In genomic region chr1:175514309-175515001, GRCh38 we compare ENCODE assay signal across 9 cellular contexts.
DNase-seq lines count a peak whose midpoint lies in the region; ATAC-seq, FAIRE-seq and TF ChIP-seq lines count a peak whose summit lies in the region.
"Had no signal": no experiment of that assay in that cellular context is flagged by ENCODE, and none has a peak within 500 bp of the region (broad histone marks: within the 10 kb centered on the region; RNA-seq: fewer than 3 reads in every experiment).

No MANE protein-coding gene starts in this region.

- peak overlapping the region in 1 of 2 experiments; percentile 99; a peak in 2 of 4 replicates for H3K27ac ChIP-seq in SK-N-SH (ENCODE audit: low read depth in 2 of 2, low read length in 1 of 2)
- H3K27ac ChIP-seq in esophagus muscularis mucosa (replicated peaks in 1 of 4): no peak overlapping the region

- H3K9ac ChIP-seq in SK-N-SH: no peak overlapping the region

- H3K4me1 ChIP-seq in SK-N-SH (ENCODE audit: control insufficient read depth in 1 of 2, insufficient read depth in 2 of 2, low read depth in 1 of 2, low read length in 1 of 2) (peaks cover 0 to 41% of the 10 kb centered on the region in 2 experiments; a peak in 2 of 4 replicates), esophagus muscularis mucosa (peaks cover 0 to 10% (median 0%) of the 10 kb centered on the region in 4 donors)

- no peaks in the 10 kb centered on the region for H3K9me3 ChIP-seq in SK-N-SH
- no peaks in the 10 kb centered on the region for H3K9me3 ChIP-seq in esophagus muscularis mucosa

- peak; percentile 8 for DNase-seq in AG10803 (ENCODE audit: low read depth)
- peak; percentile 69 for DNase-seq in SK-N-SH
- peak; percentile 31 for DNase-seq in iris pigment epithelial cell (ENCODE audit: low read depth)
- DNase-seq in D721Med (ENCODE audit: insufficient read length, low spot score): no peak
- no peak for DNase-seq in esophagus muscularis mucosa (ENCODE audit: extremely low spot score)

- H3K9me2 ChIP-seq in SK-N-SH: no peaks in the 10 kb centered on the region

- H3K79me2 ChIP-seq in SK-N-SH (ENCODE audit: insufficient read depth): no peaks in the 10 kb centered on the region

- peak; percentile 69 for ATAC-seq in GM21390 (IDR thresholded peaks at IDR 0.05; ENCODE audit: unreplicated experiment)
- ATAC-seq in GM18520 (IDR thresholded peaks at IDR 0.05; ENCODE audit: unreplicated experiment): no peak
- no peak for ATAC-seq in GM21526 (IDR thresholded peaks at IDR 0.05; ENCODE audit: low FRiP score, unreplicated experiment)
- ATAC-seq: K562 had no signal

- peak in 1 of 2 experiments; percentile 90; a peak in 1 of 4 replicates for TF ChIP-seq EP300 in SK-N-SH (IDR thresholded peaks at IDR 0.05; ENCODE audit: borderline replicate concordance in 1 of 2, low read depth in 1 of 2, low read length in 1 of 2)
- no peak for TF ChIP-seq EP300 in esophagus muscularis mucosa (IDR thresholded peaks at IDR 0.05)

- CTCF ChIA-PET in SK-N-SH (lab: Yijun Ruan, JAX): interaction anchor here (0.6 to 3.2 kb wide), 11 partner anchors 13 to 560 kb away, joined by 3 to 13 read pairs (median 3); partner anchors contain the start of gene TNR

- intact Hi-C loops in esophagus muscularis mucosa (cut with DNase I): no loop called here

- FAIRE-seq in D721Med (lab: Jason Lieb, UNC): no peak
- FAIRE-seq: K562 had no signal

- H4K20me1 ChIP-seq in SK-N-SH (ENCODE audit: insufficient read depth): no peaks in the 10 kb centered on the region

- H2AFZ ChIP-seq in SK-N-SH (ENCODE audit: low read depth): no peak overlapping the region

- H3K27me3 ChIP-seq in SK-N-SH (ENCODE audit: insufficient read depth): no peaks in the 10 kb centered on the region
- H3K27me3 ChIP-seq in esophagus muscularis mucosa: peaks cover 0 to 10% (median 0%) of the 10 kb centered on the region in 4 donors

- TF ChIP-seq RAD21 in SK-N-SH (IDR thresholded peaks at IDR 0.05; ENCODE audit: low read length): peak; percentile 38; the same call in 1 of the 2 replicates

- H3K4me3 ChIP-seq in AG10803 (ENCODE audit: low read length) (no peak overlapping the region), SK-N-SH (ENCODE audit: low read depth in 2 of 2, low read length in 1 of 2) (no peak overlapping the region), esophagus muscularis mucosa (no peak overlapping the region)
- H3K4me3 ChIP-seq: K562 had no signal

- POLR2A ChIA-PET in SK-N-SH (lab: Yijun Ruan, JAX): interaction anchor here (0.9 to 1.7 kb wide), 3 partner anchors 12 to 220 kb away, joined by 3 to 6 read pairs (median 4); no protein-coding TSS in a partner anchor

- H3K36me3 ChIP-seq in SK-N-SH (replicated peaks in 1 of 2; ENCODE audit: control insufficient read depth in 1 of 2, insufficient read depth in 2 of 2, low read length in 1 of 2) (no peaks in the 10 kb centered on the region), esophagus muscularis mucosa (no peaks in the 10 kb centered on the region)

- no peak overlapping the region for H3K4me2 ChIP-seq in SK-N-SH

- 1% methylated on average over 9 of the region's 9 CpGs for WGBS in SK-N-SH (ENCODE audit: low lambda C conversion rate)
- WGBS in esophagus muscularis mucosa: 26% methylated on average over 9 of the region's 9 CpGs

- no peak for TF ChIP-seq POLR2A in esophagus muscularis mucosa (IDR thresholded peaks at IDR 0.05; ENCODE audit: low read depth)

- H3F3A ChIP-seq in SK-N-SH (replicated peaks; ENCODE audit: insufficient read depth): no peaks in the 10 kb centered on the region

- TF ChIP-seq CTCF in AG10803 (conservative IDR thresholded peaks at IDR 0.05; ENCODE audit: low read length) (no peak), SK-N-SH (IDR thresholded peaks at IDR 0.05) (no peak), D721Med (IDR thresholded peaks at IDR 0.05; ENCODE audit: insufficient read depth, missing control alignments) (no peak), esophagus muscularis mucosa (IDR thresholded peaks at IDR 0.05) (no peak)

TF ChIP-seq in SK-N-SH, 30 proteins besides CTCF, POLR2A, EP300 and RAD21 (continues in another document):
- TF ChIP-seq NRF1 (IDR thresholded peaks at IDR 0.05; ENCODE audit: low read depth, low read length) (no peak), FOXJ3 (CRISPR knock-in tag; IDR thresholded peaks at IDR 0.05) (peak; percentile 83), RCOR1 (IDR thresholded peaks at IDR 0.05; ENCODE audit: low read length) (peak; percentile 78), POLR2AphosphoS5 (IDR thresholded peaks at IDR 0.05; ENCODE audit: low read depth, low read length) (no peak), EZH2phosphoT487 (IDR thresholded peaks at IDR 0.05; ENCODE audit: borderline replicate concordance, low read depth) (no peak), USF2 (IDR thresholded peaks at IDR 0.05; ENCODE audit: borderline replicate concordance, low read depth, low read length) (no peak), SIN3A (IDR thresholded peaks at IDR 0.05; ENCODE audit: borderline replicate concordance, low read depth, low read length) (no peak), REST (IDR thresholded peaks at IDR 0.05; ENCODE audit: low read depth, low read length) (no peak), GABPA (IDR thresholded peaks at IDR 0.05; ENCODE audit: low read depth) (no peak), PBX3 (IDR thresholded peaks at IDR 0.05) (no peak), YY1 (IDR thresholded peaks at IDR 0.05; ENCODE audit: low read depth) (no peak), TEAD4 (IDR thresholded peaks at IDR 0.05; ENCODE audit: borderline replicate concordance, insufficient read depth) (no peak), JUND (IDR thresholded peaks at IDR 0.05) (no peak), FOSL2 (IDR thresholded peaks at IDR 0.05; ENCODE audit: borderline replicate concordance, low read depth) (no peak), NFIC (IDR thresholded peaks at IDR 0.05; ENCODE audit: borderline replicate concordance) (no peak), RFX5 (IDR thresholded peaks at IDR 0.05; ENCODE audit: low read length) (no peak), ELF1 (IDR thresholded peaks at IDR 0.05) (no peak), USF1 (IDR thresholded peaks at IDR 0.05; ENCODE audit: borderline replicate concordance, low read depth) (no peak), CHD2 (IDR thresholded peaks at IDR 0.05; ENCODE audit: low read length, partially characterized antibody) (peak; percentile 80), TAF1 (IDR thresholded peaks at IDR 0.05; ENCODE audit: borderline replicate concordance, low read depth, low read length) (no peak), SMC3 (IDR thresholded peaks at IDR 0.05; ENCODE audit: low read depth, low read length) (peak; percentile 1; the same call in 1 of the 2 replicates), RXRA (IDR thresholded peaks at IDR 0.05; ENCODE audit: borderline replicate concordance, low read depth) (no peak)

Comparison
In these comparisons a context has a peak if more than half of its experiments do, and no peak if none do; other contexts are left out.
1. DNase-seq: peak in AG10803 (single experiment), SK-N-SH (single experiment) and iris pigment epithelial cell (single experiment); none in D721Med (single experiment) and esophagus muscularis mucosa (single experiment).